8 cellular contexts compared by ENCODE assay signal in genomic region chr17:51056813-51057510, GRCh38.
DNase-seq lines count a peak whose midpoint lies in the region; TF ChIP-seq lines count a peak whose summit lies in the region.

No MANE protein-coding gene starts in this region.

- in situ Hi-C loops in T47D (cut with HindIII; ENCODE audit: low pct_unique_long_range_greater_than_20kb, low sequenced_read_pairs) = no loop called here

- H3K27me3 ChIP-seq in iPS-18a (ENCODE audit: control insufficient read depth, insufficient read depth, low read length) = no peaks in the 10 kb centered on the region
- no peaks in the 10 kb centered on the region for H3K27me3 ChIP-seq in smooth muscle cell (ENCODE audit: low read depth)

- no peak overlapping the region for H2AFZ ChIP-seq in smooth muscle cell (ENCODE audit: low read depth)

- 38% methylated on average over 1 of the region's 1 CpG for WGBS in smooth muscle cell (ENCODE audit: low lambda C conversion rate)

- peak; percentile 61 for TF ChIP-seq CTCF in smooth muscle cell (IDR thresholded peaks at IDR 0.05; ENCODE audit: borderline replicate concordance, insufficient read depth, poor library complexity, severe bottlenecking)

- H3K4me2 ChIP-seq in smooth muscle cell = peak overlapping the region; percentile 79

- peak; percentile 41 for DNase-seq in NCI-H1092 treated with DMSO at 0.1 percent for 48 hours (lab: John Stamatoyannopoulos, UW)
- DNase-seq in NCI-H1092 (lab: John Stamatoyannopoulos, UW) = no peak
- peak; percentile 62 for DNase-seq in H4 (ENCODE audit: low spot score)
- DNase-seq in NCI-H748 treated with DMSO at 0.1 percent for 48 hours (lab: John Stamatoyannopoulos, UW) = peak; percentile 29
- peak; percentile 46 to 81 for DNase-seq in T47D (ENCODE audit: low read depth in 1 of 2, low spot score in 1 of 2)
- DNase-seq in smooth muscle cell (lab: John Stamatoyannopoulos, UW; ENCODE audit: unreplicated experiment) = no peak
- DNase-seq in stimulated activated CD8-positive, alpha-beta memory T cell treated with anti-CD3 and anti-CD28 coated beads, Interleukin-4, amount 100 ng/mL, for 48 hours = no peak

- H3K4me3 ChIP-seq in iPS-18a (ENCODE audit: low read length) = no peak overlapping the region
- H3K4me3 ChIP-seq in smooth muscle cell = peak overlapping the region; percentile 0

- H3K27ac ChIP-seq in iPS-18a (ENCODE audit: low read length) (peak overlapping the region; percentile 35), smooth muscle cell (ENCODE audit: low read depth) (peak overlapping the region; percentile 89)

- H3K4me1 ChIP-seq in iPS-18a (ENCODE audit: control insufficient read depth, low read depth, low read length) (peaks cover 13% of the 10 kb centered on the region), smooth muscle cell (ENCODE audit: low read depth) (peaks cover 23% of the 10 kb centered on the region)

- no peaks in the 10 kb centered on the region for H3K36me3 ChIP-seq in iPS-18a (ENCODE audit: control insufficient read depth, low read depth, low read length)
- H3K36me3 ChIP-seq in smooth muscle cell (ENCODE audit: low read depth) = no peaks in the 10 kb centered on the region

- H3K79me2 ChIP-seq in smooth muscle cell (ENCODE audit: low read depth) = peaks cover 45% of the 10 kb centered on the region

- H3K9me3 ChIP-seq in iPS-18a (ENCODE audit: control insufficient read depth, low read depth, low read length) (no peaks in the 10 kb centered on the region), smooth muscle cell (replicated peaks; ENCODE audit: low read depth) (no peaks in the 10 kb centered on the region)

- peaks cover 28% of the 10 kb centered on the region for H3F3A ChIP-seq in smooth muscle cell (ENCODE audit: low read depth)

- H4K20me1 ChIP-seq in smooth muscle cell (ENCODE audit: low read depth) = no peaks in the 10 kb centered on the region

- peak overlapping the region; percentile 1 for H3K9ac ChIP-seq in iPS-18a (ENCODE audit: low read length)
- peak overlapping the region; percentile 71 for H3K9ac ChIP-seq in smooth muscle cell (ENCODE audit: low read depth)

Comparison
In these comparisons a context has a peak if more than half of its experiments do, and no peak if none do; other contexts are left out.
1. DNase-seq: peak in NCI-H1092 treated with DMSO at 0.1 percent for 48 hours (single experiment), H4 (single experiment), NCI-H748 treated with DMSO at 0.1 percent for 48 hours (single experiment) and T47D (2 of 2); none in NCI-H1092 (single experiment), smooth muscle cell (single experiment) and stimulated activated CD8-positive, alpha-beta memory T cell treated with anti-CD3 and anti-CD28 coated beads, Interleukin-4, amount 100 ng/mL, for 48 hours (single experiment).